Comparison of ENCODE assay signal across 9 cellular contexts in the genomic region with DNA sequence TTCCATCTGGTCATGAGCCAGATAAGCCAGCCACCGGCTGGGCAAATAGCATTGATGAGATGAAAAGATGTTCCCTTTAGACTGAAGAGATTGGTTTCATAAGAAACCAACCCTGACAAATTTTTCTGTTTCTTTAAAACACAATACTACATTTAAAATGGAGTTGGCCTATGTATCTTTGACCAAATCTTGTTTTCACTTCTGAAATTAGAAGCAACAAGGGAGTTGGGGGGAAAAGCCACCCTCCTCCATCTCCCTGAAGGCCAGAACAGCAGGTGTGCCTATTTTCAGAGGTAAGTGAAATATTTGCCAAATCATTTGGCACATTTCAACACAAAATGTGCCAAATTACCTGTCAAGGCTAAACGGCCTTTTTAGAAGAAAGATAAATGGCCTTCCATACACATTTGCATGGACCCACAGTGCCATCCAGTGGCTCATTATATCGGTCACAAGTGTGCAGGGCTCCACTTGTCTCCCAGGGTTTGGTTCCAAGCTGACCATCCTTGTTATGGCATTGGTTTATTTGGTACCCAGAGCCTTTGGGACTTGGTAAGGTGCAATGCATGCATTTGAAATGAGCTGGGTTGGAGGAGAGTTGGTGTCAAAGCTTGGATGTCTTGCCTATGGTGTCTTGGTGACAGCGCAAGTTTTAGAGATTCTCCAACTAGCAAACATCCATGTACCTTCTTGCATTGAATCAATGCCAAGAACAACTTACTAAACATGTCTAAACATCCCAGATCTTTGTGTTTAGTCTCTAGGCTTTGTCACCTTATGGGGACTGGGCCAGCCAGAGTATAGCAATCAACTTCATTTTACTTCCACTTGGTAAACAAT.
DNase-seq lines count a peak whose midpoint lies in the region; ATAC-seq and TF ChIP-seq lines count a peak whose summit lies in the region.
"Had no signal": no experiment of that assay in that cellular context is flagged by ENCODE, and none has a peak within 500 bp of the region (broad histone marks: within the 10 kb centered on the region; RNA-seq: fewer than 3 reads in every experiment).

No MANE protein-coding gene starts in this region.

- H3K27me3 Mint-ChIP-seq in progenitor cell of endocrine pancreas, result no peaks in the 10 kb centered on the region

- H3K9me3 Mint-ChIP-seq in progenitor cell of endocrine pancreas (ENCODE audit: low read depth), result peaks cover 5% of the 10 kb centered on the region
- H3K9me3 Mint-ChIP-seq: naive B cell had no signal

- H3K4me1 Mint-ChIP-seq in progenitor cell of endocrine pancreas (ENCODE audit: low read depth), result no peaks in the 10 kb centered on the region
- H3K4me1 Mint-ChIP-seq: naive B cell had no signal

- no peaks in the 10 kb centered on the region for H3K27me3 ChIP-seq in foreskin keratinocyte

- DNase-seq in COLO829 (ENCODE audit: low spot score) (peak; percentile 45), NCI-H1092 treated with DMSO at 0.1 percent for 48 hours (lab: John Stamatoyannopoulos, UW) (peak; percentile 81), SW480 (ENCODE audit: low spot score) (peak; percentile 51), foreskin keratinocyte (peak in 1 of 2 donors; percentile 69), progenitor cell of endocrine pancreas (ENCODE audit: low spot score, unreplicated experiment) (peak; percentile 48)
- DNase-seq in effector CD8-positive, alpha-beta T cell (lab: John Stamatoyannopoulos, UW), result no peak
- DNase-seq: naive B cell had no signal

- no peak overlapping the region for H3K27ac ChIP-seq in foreskin keratinocyte

- TF ChIP-seq CTCF in foreskin keratinocyte (conservative IDR thresholded peaks at IDR 0.05) (peak; percentile 88), progenitor cell of endocrine pancreas (IDR thresholded peaks at IDR 0.05; ENCODE audit: unreplicated experiment) (peak; percentile 79)

- no peaks in the 10 kb centered on the region for H3K4me1 ChIP-seq in foreskin keratinocyte

- H3K27ac Mint-ChIP-seq in progenitor cell of endocrine pancreas, result no peak overlapping the region
- H3K27ac Mint-ChIP-seq: naive B cell had no signal

- ATAC-seq in GM18868 (IDR thresholded peaks at IDR 0.05; ENCODE audit: unreplicated experiment), result peak; percentile 56
- ATAC-seq in foreskin keratinocyte, result peak; percentile 74
- ATAC-seq in GM18861 (IDR thresholded peaks at IDR 0.05; ENCODE audit: unreplicated experiment), result no peak

- H3K36me3 Mint-ChIP-seq in progenitor cell of endocrine pancreas (ENCODE audit: insufficient read depth), result no peaks in the 10 kb centered on the region
- H3K36me3 Mint-ChIP-seq: naive B cell had no signal

- no peak overlapping the region for H3K4me3 Mint-ChIP-seq in progenitor cell of endocrine pancreas (ENCODE audit: low read depth)
- H3K4me3 Mint-ChIP-seq: naive B cell had no signal
